12 cellular contexts compared by ENCODE assay signal in genomic region chr7:75740846-75741497, GRCh38. TPM values are rescaled to one million over a fixed set of nuclear protein-coding genes. Genes with fewer than 3 reads are reported as not detected.
DNase-seq lines count a peak whose midpoint lies in the region; ATAC-seq, FAIRE-seq and TF ChIP-seq lines count a peak whose summit lies in the region.
"Had no signal": no experiment of that assay in that cellular context is flagged by ENCODE, and none has a peak within 500 bp of the region (broad histone marks: within the 10 kb centered on the region; RNA-seq: fewer than 3 reads in every experiment).

No MANE protein-coding gene starts in this region.

- no peak for TF ChIP-seq POLR2A in esophagus squamous epithelium (IDR thresholded peaks at IDR 0.05)

- intact Hi-C loops in psoas muscle (cut with DNase I) (no loop called here), esophagus squamous epithelium (cut with DNase I) (no loop called here)

- no peak overlapping the region for H3K4me3 Mint-ChIP-seq in endodermal cell

- peak overlapping the region; percentile 38 for H3K27ac Mint-ChIP-seq in endodermal cell

- H3K4me1 ChIP-seq in endodermal cell (ENCODE audit: control insufficient read depth, insufficient read depth, low read length) = no peaks in the 10 kb centered on the region
- H3K4me1 ChIP-seq in psoas muscle = peaks cover 4% of the 10 kb centered on the region
- H3K4me1 ChIP-seq in esophagus squamous epithelium = peaks cover 0 to 38% (median 12%) of the 10 kb centered on the region in 3 donors

- no peaks in the 10 kb centered on the region for H3K9me3 Mint-ChIP-seq in endodermal cell
- H3K9me3 Mint-ChIP-seq: effector memory CD8-positive, alpha-beta T cell had no signal

- no peaks in the 10 kb centered on the region for H3K36me3 Mint-ChIP-seq in endodermal cell (ENCODE audit: low read depth)

- H3K27me3 ChIP-seq in endodermal cell (ENCODE audit: control insufficient read depth, insufficient read depth, low read length, poor library complexity, severe bottlenecking) (peaks cover 16% of the 10 kb centered on the region), psoas muscle (ENCODE audit: insufficient read depth in 3 of 3, low read length in 2 of 3) (no peaks in the 10 kb centered on the region), esophagus squamous epithelium (no peaks in the 10 kb centered on the region)

- DNase-seq in GM12864 (ENCODE audit: low read depth) = peak; percentile 77
- peak; percentile 95 for DNase-seq in NCI-H526 treated with DMSO at 0.1 percent for 48 hours (lab: John Stamatoyannopoulos, UW)
- DNase-seq in endodermal cell = peak; percentile 71
- DNase-seq in psoas muscle = peak; percentile 35 to 57
- DNase-seq in esophagus squamous epithelium (lab: John Stamatoyannopoulos, UW) = no peak
- DNase-seq in RCC 7860 (ENCODE audit: low spot score) = no peak
- DNase-seq in NCI-H510A treated with DMSO at 0.1 percent for 48 hours (lab: John Stamatoyannopoulos, UW) = no peak
- DNase-seq: effector memory CD8-positive, alpha-beta T cell; kidney glomerular epithelial cell; stimulated activated CD4-positive, alpha-beta T cell treated with anti-CD3 and anti-CD28 coated beads, Interleukin-1b, Interleukin-23, amount 100 ng/mL, for 48 hours; SW 1271 had no signal

- no peak overlapping the region for H3K27ac ChIP-seq in endodermal cell (ENCODE audit: low read depth, low read length)
- no peak overlapping the region for H3K27ac ChIP-seq in psoas muscle
- H3K27ac ChIP-seq in esophagus squamous epithelium = peak overlapping the region in 1 of 4 donors; percentile 39

- 67 to 68% methylated on average over 12 to 13 of the region's 13 CpGs for WGBS in endodermal cell (ENCODE audit: insufficient coverage in 1 of 2, insufficient read length in 1 of 2), 2 experiments
- 55 to 62% (median 57%) methylated on average over 13 of the region's 13 CpGs for WGBS in psoas muscle, 3 donors
- WGBS in esophagus squamous epithelium, 2 donors = 54 to 66% methylated on average over 13 of the region's 13 CpGs

- H3K9ac ChIP-seq in endodermal cell (ENCODE audit: extremely low read depth, low read length, poor library complexity, severe bottlenecking) = no peak overlapping the region

- H3K4me1 Mint-ChIP-seq in endodermal cell = peaks cover 15% of the 10 kb centered on the region

- TF ChIP-seq CTCF in GM12864 (IDR thresholded peaks at IDR 0.05; ENCODE audit: low read depth, low read length, missing control alignments) (no peak), endodermal cell (conservative IDR thresholded peaks at IDR 0.05) (no peak), psoas muscle (IDR thresholded peaks at IDR 0.05) (no peak), esophagus squamous epithelium (IDR thresholded peaks at IDR 0.05) (no peak)

- no peak for FAIRE-seq in RCC 7860 (lab: Jason Lieb, UNC)

- H3K36me3 ChIP-seq in endodermal cell (ENCODE audit: control insufficient read depth, insufficient read depth, low read length) = no peaks in the 10 kb centered on the region
- H3K36me3 ChIP-seq in psoas muscle (ENCODE audit: insufficient read depth in 1 of 2, low read depth in 1 of 2) = no peaks in the 10 kb centered on the region
- no peaks in the 10 kb centered on the region for H3K36me3 ChIP-seq in esophagus squamous epithelium

- no peak for ATAC-seq in psoas muscle
- ATAC-seq in GM18907 (IDR thresholded peaks at IDR 0.05; ENCODE audit: unreplicated experiment) = no peak
- ATAC-seq: effector memory CD8-positive, alpha-beta T cell had no signal

- H3K4me3 ChIP-seq in GM12864 (ENCODE audit: low read depth, low read length) = no peak overlapping the region; the same call in 1 of the 2 replicates
- no peak overlapping the region for H3K4me3 ChIP-seq in endodermal cell (ENCODE audit: low read length)
- H3K4me3 ChIP-seq in psoas muscle = no peak overlapping the region
- H3K4me3 ChIP-seq in esophagus squamous epithelium = no peak overlapping the region

- no peaks in the 10 kb centered on the region for H3K9me3 ChIP-seq in endodermal cell (ENCODE audit: control insufficient read depth, low read length)
- no peaks in the 10 kb centered on the region for H3K9me3 ChIP-seq in psoas muscle
- H3K9me3 ChIP-seq in esophagus squamous epithelium = no peaks in the 10 kb centered on the region

- peaks cover 29% of the 10 kb centered on the region for H3K27me3 Mint-ChIP-seq in endodermal cell (ENCODE audit: insufficient read depth)
- H3K27me3 Mint-ChIP-seq: effector memory CD8-positive, alpha-beta T cell had no signal

RNA-seq across cellular contexts. Expression of gene HIP1, which starts 2.2 kb away (rescaled TPM):
- 10 to 100 TPM; 64.7 to 70.0 TPM for total RNA-seq in endodermal cell
- polyA plus RNA-seq in endodermal cell (2013, experiment 1 of 2) = 44.6 TPM
- polyA plus RNA-seq in endodermal cell (2013, experiment 2 of 2) = 41.5 TPM
- 10 to 100 TPM in 1 of 4 donors, 1 to 10 TPM in 3; 5.4 to 11.9 (median 7.1) TPM for total RNA-seq in psoas muscle
- 1 to 10 TPM; 2.5 to 3.9 (median 3.7) TPM for polyA plus RNA-seq in psoas muscle
- 1 to 10 TPM; 3.2 to 9.5 (median 6.4) TPM for total RNA-seq in esophagus squamous epithelium

RNA-seq across cellular contexts. Expression of gene CCL26, which starts 31.0 kb away (rescaled TPM):
- total RNA-seq in endodermal cell (1 to 10 TPM; 1.2 to 2.9 TPM), psoas muscle (not detected), esophagus squamous epithelium (not detected)
- 1.2 TPM for polyA plus RNA-seq in endodermal cell (2013, experiment 1 of 2)
- not detected for polyA plus RNA-seq in endodermal cell (2013, experiment 2 of 2)
- polyA plus RNA-seq in psoas muscle = under 1 TPM in 2 of 3 donors, not detected in 1; 0.27 to 0.34 TPM

Comparison
In these comparisons a context has a peak if more than half of its experiments do, and no peak if none do; other contexts are left out.
1. DNase-seq: peak in GM12864 (single experiment), NCI-H526 treated with DMSO at 0.1 percent for 48 hours (single experiment), endodermal cell (single experiment) and psoas muscle (2 of 2); none in esophagus squamous epithelium (single experiment), RCC 7860 (single experiment) and NCI-H510A treated with DMSO at 0.1 percent for 48 hours (single experiment).
2. RNA of gene HIP1, which starts 2.2 kb away (total RNA-seq): 64.7 to 70.0 TPM in endodermal cell; 3.2 to 9.5 TPM in esophagus squamous epithelium and 5.4 to 11.9 TPM in psoas muscle; every median in the first group is over 4 times any median in the second.